In the genomic region with DNA sequence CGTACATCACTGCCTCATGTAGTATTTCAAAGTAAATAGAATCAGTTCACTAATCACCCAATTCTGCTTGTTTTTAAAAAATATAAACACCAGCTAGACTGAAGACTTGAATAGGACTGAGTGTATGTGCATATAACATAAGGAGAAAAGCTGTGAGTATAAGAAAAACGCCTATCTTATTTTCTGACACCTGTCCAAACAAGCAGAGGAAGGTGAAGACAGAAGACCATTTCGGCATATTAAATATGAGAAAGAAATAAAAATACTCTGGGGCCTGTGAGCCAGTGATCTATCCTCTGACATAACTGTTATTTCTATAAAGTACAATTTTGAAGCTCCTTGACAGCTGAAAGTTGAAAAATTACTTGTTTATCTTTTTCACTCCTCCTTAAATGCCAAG, we compare ENCODE assay signal across 3 cellular contexts.
"Had no signal": no experiment of that assay in that cellular context is flagged by ENCODE, and none has a peak within 500 bp of the region (broad histone marks: within the 10 kb centered on the region; RNA-seq: fewer than 3 reads in every experiment).

No MANE protein-coding gene starts in this region.

- ATAC-seq: GM12878 had no signal

- DNase-seq: GDM1, GF-D8 had no signal

- H3K4me3 ChIP-seq: GM12878 had no signal
